In genomic region chr11:27604416-27604815, GRCh38 we compare ENCODE assay signal across 3 cellular contexts.
TF ChIP-seq lines count a peak whose summit lies in the region.

No MANE protein-coding gene starts in this region.

TF ChIP-seq in GM23338, 12 proteins besides CTCF, POLR2A, EP300 and RAD21 (continues in another document):
- TF ChIP-seq ZNF114 (CRISPR knock-in tag; IDR thresholded peaks at IDR 0.05) = no peak
- no peak for TF ChIP-seq POLR2AphosphoS5 (IDR thresholded peaks at IDR 0.05; ENCODE audit: low read depth)
- TF ChIP-seq EZH2phosphoT487 (IDR thresholded peaks at IDR 0.05; ENCODE audit: unreplicated experiment) = no peak
- TF ChIP-seq JUNB (IDR thresholded peaks at IDR 0.05; ENCODE audit: unreplicated experiment) = no peak
- no peak for TF ChIP-seq ZNF462 (CRISPR knock-in tag; IDR thresholded peaks at IDR 0.05)
- no peak for TF ChIP-seq STAT1 (IDR thresholded peaks at IDR 0.05; ENCODE audit: unreplicated experiment)
- no peak for TF ChIP-seq ZNF331 (CRISPR knock-in tag; IDR thresholded peaks at IDR 0.05; ENCODE audit: low read depth)

TF ChIP-seq in WTC11, 78 proteins besides CTCF, POLR2A, EP300 and RAD21:
- TF ChIP-seq ZNF671 (CRISPR knock-in tag; IDR thresholded peaks at IDR 0.05) (no peak), ZNF281 (CRISPR knock-in tag; IDR thresholded peaks at IDR 0.05) (no peak), ZNF263 (CRISPR knock-in tag; IDR thresholded peaks at IDR 0.05; ENCODE audit: low read depth) (no peak), HMGA2 (CRISPR knock-in tag; IDR thresholded peaks at IDR 0.05) (no peak), OVOL2 (CRISPR knock-in tag; IDR thresholded peaks at IDR 0.05; ENCODE audit: borderline replicate concordance) (no peak), GABPB1 (CRISPR knock-in tag; IDR thresholded peaks at IDR 0.05) (no peak), EMX1 (CRISPR knock-in tag; IDR thresholded peaks at IDR 0.05) (no peak), ZBTB21 (CRISPR knock-in tag; IDR thresholded peaks at IDR 0.05; ENCODE audit: borderline replicate concordance) (no peak)
- TF ChIP-seq, protein P1, sequence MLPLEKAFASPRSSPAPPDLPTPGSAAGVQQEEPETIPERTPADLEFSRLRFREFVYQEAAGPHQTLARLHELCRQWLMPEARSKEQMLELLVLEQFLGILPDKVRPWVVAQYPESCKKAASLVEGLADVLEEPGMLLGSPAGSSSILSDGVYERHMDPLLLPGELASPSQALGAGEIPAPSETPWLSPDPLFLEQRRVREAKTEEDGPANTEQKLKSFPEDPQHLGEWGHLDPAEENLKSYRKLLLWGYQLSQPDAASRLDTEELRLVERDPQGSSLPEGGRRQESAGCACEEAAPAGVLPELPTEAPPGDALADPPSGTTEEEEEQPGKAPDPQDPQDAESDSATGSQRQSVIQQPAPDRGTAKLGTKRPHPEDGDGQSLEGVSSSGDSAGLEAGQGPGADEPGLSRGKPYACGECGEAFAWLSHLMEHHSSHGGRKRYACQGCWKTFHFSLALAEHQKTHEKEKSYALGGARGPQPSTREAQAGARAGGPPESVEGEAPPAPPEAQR (CRISPR knock-in tag; IDR thresholded peaks at IDR 0.05) = no peak
- TF ChIP-seq, protein P2, sequence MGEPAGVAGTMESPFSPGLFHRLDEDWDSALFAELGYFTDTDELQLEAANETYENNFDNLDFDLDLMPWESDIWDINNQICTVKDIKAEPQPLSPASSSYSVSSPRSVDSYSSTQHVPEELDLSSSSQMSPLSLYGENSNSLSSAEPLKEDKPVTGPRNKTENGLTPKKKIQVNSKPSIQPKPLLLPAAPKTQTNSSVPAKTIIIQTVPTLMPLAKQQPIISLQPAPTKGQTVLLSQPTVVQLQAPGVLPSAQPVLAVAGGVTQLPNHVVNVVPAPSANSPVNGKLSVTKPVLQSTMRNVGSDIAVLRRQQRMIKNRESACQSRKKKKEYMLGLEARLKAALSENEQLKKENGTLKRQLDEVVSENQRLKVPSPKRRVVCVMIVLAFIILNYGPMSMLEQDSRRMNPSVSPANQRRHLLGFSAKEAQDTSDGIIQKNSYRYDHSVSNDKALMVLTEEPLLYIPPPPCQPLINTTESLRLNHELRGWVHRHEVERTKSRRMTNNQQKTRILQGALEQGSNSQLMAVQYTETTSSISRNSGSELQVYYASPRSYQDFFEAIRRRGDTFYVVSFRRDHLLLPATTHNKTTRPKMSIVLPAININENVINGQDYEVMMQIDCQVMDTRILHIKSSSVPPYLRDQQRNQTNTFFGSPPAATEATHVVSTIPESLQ (CRISPR knock-in tag; IDR thresholded peaks at IDR 0.05) = no peak

TF ChIP-seq in H1, 55 proteins besides CTCF, POLR2A, EP300 and RAD21:
- TF ChIP-seq HDAC6 (IDR thresholded peaks at IDR 0.05; ENCODE audit: low read depth, low read length) (no peak), YY1 (IDR thresholded peaks at IDR 0.05; ENCODE audit: low read depth, low read length) (no peak), ATF3 (IDR thresholded peaks at IDR 0.05; ENCODE audit: insufficient read depth, low read depth, low read length) (no peak), SRF (IDR thresholded peaks at IDR 0.05; ENCODE audit: low read depth, low read length) (peak; percentile 51; the same call in 1 of the 2 replicates)
TF ChIP-seq in H1: peak in this region for 1.
